ENCODE assay signal across 18 cellular contexts in the genomic region with DNA sequence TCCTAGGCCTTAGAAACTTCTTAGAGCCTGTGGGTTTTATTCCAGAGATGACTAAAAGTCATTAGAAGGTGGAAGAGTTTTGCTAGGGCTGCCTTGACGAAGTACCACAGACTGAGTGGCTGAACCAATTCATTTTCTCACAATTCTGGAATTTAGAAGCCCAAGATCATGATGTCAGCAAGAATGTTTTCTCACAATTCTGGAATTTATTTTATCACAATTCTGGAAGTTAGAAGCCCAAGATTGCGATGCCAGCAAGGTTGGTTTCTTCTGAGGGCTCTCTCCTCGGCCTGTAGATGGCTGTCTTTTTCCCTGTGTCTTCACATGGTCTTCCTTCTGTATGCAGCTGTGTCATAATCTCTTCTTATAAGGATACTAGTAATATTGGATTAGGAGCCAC.
A peak's percentile ranks its signal among the peaks of the same experiment; 100 is the strongest.
DNase-seq lines count a peak whose midpoint lies in the region; TF ChIP-seq lines count a peak whose summit lies in the region.
"Had no signal": no experiment of that assay in that cellular context is flagged by ENCODE, and none has a peak within 500 bp of the region (broad histone marks: within the 10 kb centered on the region; RNA-seq: fewer than 3 reads in every experiment).

No MANE protein-coding gene starts in this region.

- H3K4me3 ChIP-seq in BJ (ENCODE audit: low read depth, low read length) (no peak overlapping the region), MG63 (no peak overlapping the region), fibroblast of mammary gland (ENCODE audit: control insufficient read depth, low read depth, low read length) (no peak overlapping the region)
- H3K4me3 ChIP-seq: K562, prostate gland, upper lobe of left lung had no signal

- no peaks in the 10 kb centered on the region for H3K36me3 ChIP-seq in BJ (ENCODE audit: control insufficient read depth, insufficient read depth, low read length)
- no peaks in the 10 kb centered on the region for H3K36me3 ChIP-seq in MG63
- H3K36me3 ChIP-seq: prostate gland, upper lobe of left lung had no signal

- POLR2A ChIA-PET in BJ (lab: Charles Lee): no interaction called here

- CTCF ChIA-PET in BJ (lab: Yijun Ruan, JAX): interaction anchor here (1.2 kb wide), 1 partner anchor 247 kb away, joined by 3 read pairs; no protein-coding TSS in a partner anchor

- peaks cover 2% of the 10 kb centered on the region; the same call in 1 of the 2 replicates for H3K9me3 ChIP-seq in MG63
- H3K9me3 ChIP-seq: prostate gland, upper lobe of left lung had no signal

- H3K27me3 ChIP-seq in BJ (ENCODE audit: control insufficient read depth, insufficient read depth, low read length): no peaks in the 10 kb centered on the region
- no peaks in the 10 kb centered on the region for H3K27me3 ChIP-seq in MG63
- H3K27me3 ChIP-seq: upper lobe of left lung had no signal

- peak; percentile 92 for DNase-seq in BJ (ENCODE audit: low read depth)
- peak; percentile 11 for DNase-seq in MG63
- peak; percentile 78 for DNase-seq in fibroblast of mammary gland (ENCODE audit: low read depth)
- DNase-seq in non-pigmented ciliary epithelial cell (ENCODE audit: low read depth): peak; percentile 85
- DNase-seq in RPMI8226: no peak
- DNase-seq in foreskin melanocyte: no peak
- no peak for DNase-seq in putamen (ENCODE audit: low spot score)
- DNase-seq in stimulated activated CD4-positive, alpha-beta T cell treated with anti-CD3 and anti-CD28 coated beads, Interleukin-15, amount 100 ng/mL, for 24 hours: no peak
- DNase-seq: activated CD4-positive, alpha-beta T cell treated with anti-CD3 and anti-CD28 coated beads for 36 hours; activated T-cell treated with anti-CD3 and anti-CD28 coated beads, Interleukin-2, amount 50 U/mL, for 1 hour; effector CD4-positive, alpha-beta T cell; NCI-H1436 treated with DMSO at 0.1 percent for 48 hours; NCI-H510A treated with DMSO at 0.1 percent for 48 hours; PC-3; stimulated activated CD4-positive, alpha-beta T cell treated with anti-CD3 and anti-CD28 coated beads, Interleukin-2, amount 100 ng/mL, for 48 hours had no signal

- TF ChIP-seq CTCF in BJ (IDR thresholded peaks at IDR 0.05; ENCODE audit: insufficient read depth, low read depth, low read length) (peak; percentile 56), fibroblast of mammary gland (conservative IDR thresholded peaks at IDR 0.05; ENCODE audit: control insufficient read depth, insufficient read depth, low read depth, low read length) (peak; percentile 5)

Comparison
In these comparisons a context has a peak if more than half of its experiments do, and no peak if none do; other contexts are left out.
1. DNase-seq: peak in BJ (single experiment), MG63 (single experiment), fibroblast of mammary gland (single experiment) and non-pigmented ciliary epithelial cell (single experiment); none in RPMI8226 (single experiment), foreskin melanocyte (single experiment), putamen (single experiment) and stimulated activated CD4-positive, alpha-beta T cell treated with anti-CD3 and anti-CD28 coated beads, Interleukin-15, amount 100 ng/mL, for 24 hours (single experiment).